ENCODE assay signal across 1 cellular context in the genomic region with DNA sequence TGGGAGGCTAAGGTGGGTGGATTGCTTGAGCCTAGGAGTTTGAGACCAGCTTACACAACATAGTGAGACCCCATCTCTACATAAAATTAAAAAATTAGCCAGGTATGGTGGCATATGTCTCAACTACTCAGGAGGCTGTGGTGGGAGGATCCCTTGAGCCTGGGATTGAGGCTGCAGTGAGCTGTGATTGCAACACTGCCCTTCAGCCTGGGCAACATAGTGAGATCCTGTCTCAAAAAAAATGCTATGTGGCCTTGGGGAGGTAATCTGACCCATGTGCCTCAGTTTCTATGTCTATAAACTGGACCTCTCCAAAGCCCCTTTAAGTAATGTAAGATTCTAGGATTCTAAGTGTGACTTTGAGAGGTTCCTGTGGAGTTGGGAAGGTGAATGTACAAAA.
TF ChIP-seq lines count a peak whose summit lies in the region.

No MANE protein-coding gene starts in this region.

TF ChIP-seq in HepG2, 621 proteins besides CTCF, POLR2A, EP300 and RAD21 (continued from another document):
- TF ChIP-seq ZFP62 (CRISPR knock-in tag; IDR thresholded peaks at IDR 0.05): no peak
- TF ChIP-seq, protein P1, sequence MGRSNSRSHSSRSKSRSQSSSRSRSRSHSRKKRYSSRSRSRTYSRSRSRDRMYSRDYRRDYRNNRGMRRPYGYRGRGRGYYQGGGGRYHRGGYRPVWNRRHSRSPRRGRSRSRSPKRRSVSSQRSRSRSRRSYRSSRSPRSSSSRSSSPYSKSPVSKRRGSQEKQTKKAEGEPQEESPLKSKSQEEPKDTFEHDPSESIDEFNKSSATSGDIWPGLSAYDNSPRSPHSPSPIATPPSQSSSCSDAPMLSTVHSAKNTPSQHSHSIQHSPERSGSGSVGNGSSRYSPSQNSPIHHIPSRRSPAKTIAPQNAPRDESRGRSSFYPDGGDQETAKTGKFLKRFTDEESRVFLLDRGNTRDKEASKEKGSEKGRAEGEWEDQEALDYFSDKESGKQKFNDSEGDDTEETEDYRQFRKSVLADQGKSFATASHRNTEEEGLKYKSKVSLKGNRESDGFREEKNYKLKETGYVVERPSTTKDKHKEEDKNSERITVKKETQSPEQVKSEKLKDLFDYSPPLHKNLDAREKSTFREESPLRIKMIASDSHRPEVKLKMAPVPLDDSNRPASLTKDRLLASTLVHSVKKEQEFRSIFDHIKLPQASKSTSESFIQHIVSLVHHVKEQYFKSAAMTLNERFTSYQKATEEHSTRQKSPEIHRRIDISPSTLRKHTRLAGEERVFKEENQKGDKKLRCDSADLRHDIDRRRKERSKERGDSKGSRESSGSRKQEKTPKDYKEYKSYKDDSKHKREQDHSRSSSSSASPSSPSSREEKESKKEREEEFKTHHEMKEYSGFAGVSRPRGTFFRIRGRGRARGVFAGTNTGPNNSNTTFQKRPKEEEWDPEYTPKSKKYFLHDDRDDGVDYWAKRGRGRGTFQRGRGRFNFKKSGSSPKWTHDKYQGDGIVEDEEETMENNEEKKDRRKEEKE (IDR thresholded peaks at IDR 0.05): no peak
